16 cellular contexts compared by ENCODE assay signal in the genomic region with DNA sequence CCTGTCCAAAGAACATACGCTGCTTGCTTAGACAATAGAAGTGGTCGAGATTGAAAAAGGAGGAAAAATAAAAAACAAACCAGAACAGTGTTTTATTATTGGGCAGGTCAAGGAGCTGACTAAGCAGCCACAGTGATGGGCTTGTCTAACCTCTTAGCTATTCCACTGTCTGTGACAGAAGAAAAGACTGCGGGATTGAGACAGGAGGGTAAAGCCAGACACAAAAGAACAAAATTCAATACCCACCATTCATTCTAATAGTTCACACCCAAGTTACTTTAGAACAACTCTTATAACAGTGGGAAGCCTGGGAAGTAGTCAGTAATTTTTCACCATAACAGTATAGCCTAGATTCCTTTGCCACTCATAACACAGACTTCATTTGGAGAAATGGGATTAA.
DNase-seq lines count a peak whose midpoint lies in the region; TF ChIP-seq lines count a peak whose summit lies in the region.
"Had no signal": no experiment of that assay in that cellular context is flagged by ENCODE, and none has a peak within 500 bp of the region (broad histone marks: within the 10 kb centered on the region; RNA-seq: fewer than 3 reads in every experiment).

No MANE protein-coding gene starts in this region.

- peak overlapping the region; percentile 9 for H3K9ac ChIP-seq in smooth muscle cell (ENCODE audit: low read depth)

- peaks cover 6% of the 10 kb centered on the region for H3F3A ChIP-seq in smooth muscle cell (ENCODE audit: low read depth)

- no peaks in the 10 kb centered on the region for H4K20me1 ChIP-seq in smooth muscle cell (ENCODE audit: low read depth)

- no peaks in the 10 kb centered on the region for H3K27me3 ChIP-seq in smooth muscle cell (ENCODE audit: low read depth)
- H3K27me3 ChIP-seq: BE2C had no signal

- peak overlapping the region; percentile 51 for H3K4me2 ChIP-seq in smooth muscle cell

- H3K4me1 ChIP-seq in smooth muscle cell (ENCODE audit: low read depth) = peaks cover 9% of the 10 kb centered on the region
- H3K4me1 ChIP-seq: BE2C had no signal

- no peak overlapping the region for H2AFZ ChIP-seq in smooth muscle cell (ENCODE audit: low read depth)

- TF ChIP-seq CTCF in fibroblast of mammary gland (conservative IDR thresholded peaks at IDR 0.05; ENCODE audit: control insufficient read depth, insufficient read depth, low read depth, low read length) (no peak), smooth muscle cell (IDR thresholded peaks at IDR 0.05; ENCODE audit: borderline replicate concordance, insufficient read depth, poor library complexity, severe bottlenecking) (no peak)

- no peaks in the 10 kb centered on the region for H3K79me2 ChIP-seq in smooth muscle cell (ENCODE audit: low read depth)

- no peak overlapping the region for H3K4me3 ChIP-seq in fibroblast of mammary gland (ENCODE audit: control insufficient read depth, low read depth, low read length)
- H3K4me3 ChIP-seq in smooth muscle cell = no peak overlapping the region
- H3K4me3 ChIP-seq: MG63 had no signal

- WGBS in smooth muscle cell (ENCODE audit: low lambda C conversion rate) = 54% methylated on average over 3 of the region's 3 CpGs

- H3K36me3 ChIP-seq in smooth muscle cell (ENCODE audit: low read depth) = no peaks in the 10 kb centered on the region
- H3K36me3 ChIP-seq: BE2C, MG63 had no signal

- DNase-seq in NCI-H2227 treated with DMSO at 0.1 percent for 48 hours (lab: John Stamatoyannopoulos, UW) = peak; percentile 19
- no peak for DNase-seq in NCI-H2227 (lab: John Stamatoyannopoulos, UW; ENCODE audit: unreplicated experiment)
- DNase-seq in RPMI7951 (ENCODE audit: low read depth) = peak; percentile 51
- DNase-seq in fibroblast of mammary gland (ENCODE audit: low read depth) = peak; percentile 17
- DNase-seq in smooth muscle cell (lab: John Stamatoyannopoulos, UW; ENCODE audit: unreplicated experiment) = no peak
- DNase-seq in NCI-H82 (lab: John Stamatoyannopoulos, UW) = no peak
- no peak for DNase-seq in activated CD4-positive, alpha-beta T cell treated with anti-CD3 and anti-CD28 coated beads for 48 hours
- no peak for DNase-seq in NCI-H1417 treated with DMSO at 0.1 percent for 48 hours (lab: John Stamatoyannopoulos, UW)
- DNase-seq: BE2C; CD4-positive, alpha-beta T cell; DMS53; KG1; MG63; NCI-H1105; NCI-H187 had no signal

- H3K27ac ChIP-seq in smooth muscle cell (ENCODE audit: low read depth) = peak overlapping the region; percentile 75
- H3K27ac ChIP-seq: 22Rv1 had no signal

- no peaks in the 10 kb centered on the region for H3K9me3 ChIP-seq in smooth muscle cell (replicated peaks; ENCODE audit: low read depth)
- H3K9me3 ChIP-seq: BE2C, MG63 had no signal

Comparison
In these comparisons a context has a peak if more than half of its experiments do, and no peak if none do; other contexts are left out.
1. DNase-seq: peak in NCI-H2227 treated with DMSO at 0.1 percent for 48 hours (single experiment), RPMI7951 (single experiment) and fibroblast of mammary gland (single experiment); none in NCI-H2227 (single experiment), smooth muscle cell (single experiment), NCI-H82 (single experiment), activated CD4-positive, alpha-beta T cell treated with anti-CD3 and anti-CD28 coated beads for 48 hours (single experiment) and NCI-H1417 treated with DMSO at 0.1 percent for 48 hours (single experiment).